Comparison of ENCODE assay signal across 24 cellular contexts in genomic region chr11:76902121-76903014, GRCh38.
"Had no signal": no experiment of that assay in that cellular context is flagged by ENCODE, and none has a peak within 500 bp of the region (broad histone marks: within the 10 kb centered on the region; RNA-seq: fewer than 3 reads in every experiment).

No MANE protein-coding gene starts in this region.

- H3K27ac Mint-ChIP-seq: activated CD4-positive, alpha-beta T cell treated with anti-CD3 and anti-CD28 coated beads, Interleukin-2, amount 10 ng/mL, durations not matched to agents 7 days and 5 days; activated CD8-positive, alpha-beta memory T cell treated with anti-CD3 and anti-CD28 coated beads, Interleukin-2, amount 10 ng/mL, durations not matched to agents 7 days and 5 days; activated CD8-positive, alpha-beta T cell treated with anti-CD3 and anti-CD28 coated beads for 36 hours; activated naive CD4-positive, alpha-beta T cell treated with anti-CD3 and anti-CD28 coated beads, Interleukin-2, amount 50 U/mL, for 24 hours; brain; naive thymus-derived CD4-positive, alpha-beta T cell; T-helper 17 cell had no signal

- H3K27me3 ChIP-seq: foreskin keratinocyte, left lung, spleen, upper lobe of right lung had no signal

- H3K9me3 ChIP-seq: left lung, thoracic aorta had no signal

- DNase-seq: activated CD4-positive, alpha-beta T cell treated with anti-CD3 and anti-CD28 coated beads, Interleukin-2, amount 10 ng/mL, durations not matched to agents 7 days and 5 days; activated CD4-positive, CD25-positive, alpha-beta regulatory T cell treated with anti-CD3 and anti-CD28 coated beads, Interleukin-2, amount 50 U/mL, for 72 hours; activated CD8-positive, alpha-beta memory T cell treated with anti-CD3 and anti-CD28 coated beads, Interleukin-2, amount 10 ng/mL, durations not matched to agents 7 days and 5 days; activated CD8-positive, alpha-beta T cell treated with anti-CD3 and anti-CD28 coated beads for 36 hours; activated gamma-delta T cell treated with Interleukin-2 at 50 U/mL for 16 hours; activated T-cell treated with anti-CD3 and anti-CD28 coated beads for 4 hours; anterior cingulate cortex; dermis blood vessel endothelial cell; effector memory CD4-positive, alpha-beta T cell; kidney glomerular epithelial cell; left lung; naive thymus-derived CD4-positive, alpha-beta T cell; retina; spleen; stimulated activated CD4-positive, alpha-beta T cell treated with anti-CD3 and anti-CD28 coated beads, Interleukin-4, amount 100 ng/mL, for 1 hour; stimulated activated naive CD4-positive, alpha-beta T cell; T-helper 17 cell; upper lobe of right lung had no signal

- H3K4me1 Mint-ChIP-seq: activated CD4-positive, alpha-beta T cell treated with anti-CD3 and anti-CD28 coated beads, Interleukin-2, amount 10 ng/mL, durations not matched to agents 7 days and 5 days; activated CD8-positive, alpha-beta memory T cell treated with anti-CD3 and anti-CD28 coated beads, Interleukin-2, amount 10 ng/mL, durations not matched to agents 7 days and 5 days; activated naive CD4-positive, alpha-beta T cell treated with anti-CD3 and anti-CD28 coated beads, Interleukin-2, amount 50 U/mL, for 24 hours had no signal

- H3K4me1 ChIP-seq: foreskin keratinocyte, left lung had no signal

- ATAC-seq: activated CD8-positive, alpha-beta memory T cell treated with anti-CD3 and anti-CD28 coated beads, Interleukin-2, amount 10 ng/mL, durations not matched to agents 7 days and 5 days; activated CD8-positive, alpha-beta T cell treated with anti-CD3 and anti-CD28 coated beads for 36 hours; naive thymus-derived CD4-positive, alpha-beta T cell; T-helper 17 cell; upper lobe of right lung had no signal

- H3K4me3 Mint-ChIP-seq: activated CD4-positive, alpha-beta T cell treated with anti-CD3 and anti-CD28 coated beads, Interleukin-2, amount 10 ng/mL, durations not matched to agents 7 days and 5 days; activated CD8-positive, alpha-beta memory T cell treated with anti-CD3 and anti-CD28 coated beads, Interleukin-2, amount 10 ng/mL, durations not matched to agents 7 days and 5 days; activated CD8-positive, alpha-beta T cell treated with anti-CD3 and anti-CD28 coated beads for 36 hours; activated naive CD4-positive, alpha-beta T cell treated with anti-CD3 and anti-CD28 coated beads, Interleukin-2, amount 50 U/mL, for 24 hours; brain; naive thymus-derived CD4-positive, alpha-beta T cell; neural crest cell; T-helper 17 cell had no signal

- H3K27ac ChIP-seq: foreskin keratinocyte, left lung, spleen, thoracic aorta, upper lobe of right lung had no signal

- H3K36me3 ChIP-seq: left lung, thoracic aorta, upper lobe of right lung had no signal

- H3K27me3 Mint-ChIP-seq: activated CD4-positive, alpha-beta T cell treated with anti-CD3 and anti-CD28 coated beads, Interleukin-2, amount 10 ng/mL, durations not matched to agents 7 days and 5 days; activated CD8-positive, alpha-beta memory T cell treated with anti-CD3 and anti-CD28 coated beads, Interleukin-2, amount 10 ng/mL, durations not matched to agents 7 days and 5 days; activated CD8-positive, alpha-beta T cell treated with anti-CD3 and anti-CD28 coated beads for 36 hours; activated naive CD4-positive, alpha-beta T cell treated with anti-CD3 and anti-CD28 coated beads, Interleukin-2, amount 50 U/mL, for 24 hours; brain; naive thymus-derived CD4-positive, alpha-beta T cell; T-helper 17 cell had no signal

- H3K9me3 Mint-ChIP-seq: activated CD8-positive, alpha-beta T cell treated with anti-CD3 and anti-CD28 coated beads for 36 hours; activated naive CD4-positive, alpha-beta T cell treated with anti-CD3 and anti-CD28 coated beads, Interleukin-2, amount 50 U/mL, for 24 hours had no signal

- H3K4me3 ChIP-seq: left lung, lung, spleen, thoracic aorta, upper lobe of right lung had no signal
